Comparison of ENCODE assay signal across 8 cellular contexts in the genomic region with DNA sequence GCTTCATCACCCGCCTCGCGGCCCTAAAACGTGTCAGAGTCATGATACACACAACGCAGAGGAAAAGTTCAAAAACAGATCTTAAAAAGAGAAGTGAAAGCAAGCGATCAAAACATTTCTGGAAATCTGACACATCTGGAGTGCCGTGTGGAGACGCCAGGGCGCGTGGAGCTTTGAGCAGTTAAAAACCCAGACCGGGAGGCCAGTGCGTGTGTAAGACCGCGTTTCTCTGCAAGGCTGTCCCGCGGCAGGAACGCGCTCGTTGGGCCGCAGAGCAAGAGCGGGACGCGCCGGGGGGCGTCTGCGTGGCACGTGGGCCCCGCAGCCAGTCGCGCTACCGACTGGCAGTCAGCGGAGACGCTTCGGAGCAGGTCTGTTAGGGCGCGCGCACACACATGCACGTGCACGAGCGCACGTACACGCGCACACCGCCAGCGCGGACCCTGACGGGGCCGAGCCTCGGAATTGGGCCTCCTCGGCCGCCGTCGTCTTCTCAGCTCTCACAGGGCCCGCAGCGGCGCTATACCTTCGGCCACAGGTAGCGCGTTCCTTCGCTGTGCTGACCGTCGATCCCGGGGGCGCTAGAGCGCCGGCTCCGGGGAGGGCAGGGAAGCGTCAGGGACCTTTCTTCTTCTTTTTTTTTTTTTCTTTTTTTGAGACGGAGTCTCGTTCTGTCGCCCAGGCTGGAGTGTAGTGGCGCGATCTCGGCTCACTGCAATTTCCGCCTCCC. TPM values are rescaled to one million over a fixed set of nuclear protein-coding genes. Genes with fewer than 3 reads are reported as not detected.
DNase-seq lines count a peak whose midpoint lies in the region; ATAC-seq and TF ChIP-seq lines count a peak whose summit lies in the region.

No MANE protein-coding gene starts in this region.

- no peaks in the 10 kb centered on the region for H3K27me3 Mint-ChIP-seq in dendritic cell treated with granulocyte-macrophage colony-stimulating factor and Interleukin-4, amounts not matched to agents 40 ng/mL and 50 ng/mL, for 4 days

- no peaks in the 10 kb centered on the region for H3K36me3 ChIP-seq in left lung

- H3K4me3 ChIP-seq in AG10803 (ENCODE audit: low read length) (peak overlapping the region; percentile 69), left lung (peak overlapping the region; percentile 46 to 55)

- intact Hi-C loops in dendritic cell treated with granulocyte-macrophage colony-stimulating factor and Interleukin-4, amounts not matched to agents 40 ng/mL and 50 ng/mL, for 4 days (cut with micrococcal nuclease), result loop anchor here (1.0 to 10.0 kb wide), 4 partner anchors 35 to 988 kb away; partner anchors contain the start of genes CDK8 and USP12
- intact Hi-C loops in left lung (cut with DNase I), result loop anchor here in 1 of 2 donors (10.0 kb wide), 1 partner anchor 308 kb away; no protein-coding TSS in a partner anchor

- peak; percentile 90 for DNase-seq in AG10803 (ENCODE audit: low read depth)
- DNase-seq in NCI-H524 (lab: John Stamatoyannopoulos, UW), result peak; percentile 89 to 96
- peak; percentile 77 to 83 for DNase-seq in activated CD4-positive, alpha-beta T cell treated with anti-CD3 and anti-CD28 coated beads, Interleukin-2, amount 50 U/mL, for 24 hours (ENCODE audit: low read depth in 1 of 2, low spot score in 1 of 2)
- DNase-seq in left lung, result peak; percentile 91 to 94
- DNase-seq in stimulated activated CD4-positive, alpha-beta T cell treated with anti-CD3 and anti-CD28 coated beads, Interleukin-2, amount 100 ng/mL, for 4 hours (ENCODE audit: low read depth), result peak; percentile 87

- peak; percentile 86 for ATAC-seq in GM19023 (IDR thresholded peaks at IDR 0.05; ENCODE audit: unreplicated experiment)
- ATAC-seq in HG03280 (IDR thresholded peaks at IDR 0.05; ENCODE audit: unreplicated experiment), result peak; percentile 88
- ATAC-seq in left lung, result peak; percentile 99

- peak overlapping the region; percentile 96 for H3K27ac Mint-ChIP-seq in dendritic cell treated with granulocyte-macrophage colony-stimulating factor and Interleukin-4, amounts not matched to agents 40 ng/mL and 50 ng/mL, for 4 days

- peaks cover 21% of the 10 kb centered on the region for H3K4me1 Mint-ChIP-seq in dendritic cell treated with granulocyte-macrophage colony-stimulating factor and Interleukin-4, amounts not matched to agents 40 ng/mL and 50 ng/mL, for 4 days (ENCODE audit: low read depth)

- no peaks in the 10 kb centered on the region for H3K9me3 Mint-ChIP-seq in dendritic cell treated with granulocyte-macrophage colony-stimulating factor and Interleukin-4, amounts not matched to agents 40 ng/mL and 50 ng/mL, for 4 days

- H3K9me3 ChIP-seq in left lung, result no peaks in the 10 kb centered on the region

- peaks cover 0 to 16% of the 10 kb centered on the region in 2 donors for H3K4me1 ChIP-seq in left lung

- peaks cover 13% of the 10 kb centered on the region for H3K36me3 Mint-ChIP-seq in dendritic cell treated with granulocyte-macrophage colony-stimulating factor and Interleukin-4, amounts not matched to agents 40 ng/mL and 50 ng/mL, for 4 days (ENCODE audit: low read depth)

- H3K27me3 ChIP-seq in left lung, result no peaks in the 10 kb centered on the region

- H3K27ac ChIP-seq in left lung, result peak overlapping the region; percentile 80 to 86

- peak overlapping the region; percentile 91 for H3K4me3 Mint-ChIP-seq in dendritic cell treated with granulocyte-macrophage colony-stimulating factor and Interleukin-4, amounts not matched to agents 40 ng/mL and 50 ng/mL, for 4 days

- peak; percentile 32 for TF ChIP-seq CTCF in AG10803 (conservative IDR thresholded peaks at IDR 0.05; ENCODE audit: low read length)
- peak in 1 of 2 donors; percentile 45 for TF ChIP-seq CTCF in left lung (IDR thresholded peaks at IDR 0.05)

RNA-seq across cellular contexts. Expression of gene RNF6, which starts 35.8 kb away (rescaled TPM):
- 10 to 100 TPM; 27.0 to 33.1 TPM for total RNA-seq in left lung

Comparison
In these comparisons a context has a peak if more than half of its experiments do, and no peak if none do; other contexts are left out.
1. Peak in every context shown above with its lines: DNase-seq, ATAC-seq, H3K4me3 ChIP-seq and H3K27ac ChIP-seq.